ENCODE assay signal across 26 cellular contexts in genomic region chr9:131292937-131293336, GRCh38. TPM values are rescaled to one million over a fixed set of nuclear protein-coding genes. Genes with fewer than 3 reads are reported as not detected.
DNase-seq lines count a peak whose midpoint lies in the region; ATAC-seq, FAIRE-seq and TF ChIP-seq lines count a peak whose summit lies in the region.
"Had no signal": no experiment of that assay in that cellular context is flagged by ENCODE, and none has a peak within 500 bp of the region (broad histone marks: within the 10 kb centered on the region; RNA-seq: fewer than 3 reads in every experiment).

No MANE protein-coding gene starts in this region.

- H2BK120ac ChIP-seq in neuronal stem cell (ENCODE audit: low read depth, low read length): no peak overlapping the region

- POLR2A ChIA-PET in HepG2 (lab: Yijun Ruan, JAX): no interaction called here

- H3K36me3 ChIP-seq in heart left ventricle (peaks cover 0 to 24% (median 0%) of the 10 kb centered on the region in 9 donors), HepG2 (replicated peaks in 1 of 2; ENCODE audit: control insufficient read depth in 1 of 2, insufficient read depth in 2 of 2, low read length in 2 of 2) (no peaks in the 10 kb centered on the region), right lobe of liver (no peaks in the 10 kb centered on the region), neuronal stem cell (replicated peaks in 1 of 2; ENCODE audit: control insufficient read depth in 2 of 2, insufficient read depth in 2 of 2, low read length in 2 of 2) (no peaks in the 10 kb centered on the region), skeletal muscle tissue (ENCODE audit: control insufficient read depth in 3 of 3, insufficient read depth in 3 of 3, low read length in 3 of 3) (peaks cover 27 to 30% (median 28%) of the 10 kb centered on the region in 3 donors)

- H3K27ac ChIP-seq in heart left ventricle (peak overlapping the region in 10 of 12 donors; percentile 11 to 98 (median 75)), HepG2 (ENCODE audit: extremely low read length, insufficient read depth, low read length) (no peak overlapping the region), right lobe of liver (no peak overlapping the region), neuronal stem cell (replicated peaks; ENCODE audit: low read length) (no peak overlapping the region), skeletal muscle tissue (ENCODE audit: low read depth, low read length) (peak overlapping the region; percentile 4)
- H3K27ac ChIP-seq: A549; BLaER1 treated with 17β-estradiol and CSF1 and Interleukin-3, amounts not matched to agents 10 nM and 100 nM; GM23248 had no signal

- ATAC-seq in heart left ventricle (no peak), left ventricle myocardium superior (no peak), HepG2 (no peak), right lobe of liver (no peak), HG03280 (IDR thresholded peaks at IDR 0.05; ENCODE audit: unreplicated experiment) (no peak), GM18520 (IDR thresholded peaks at IDR 0.05; ENCODE audit: unreplicated experiment) (no peak)
- ATAC-seq: A549, GM12878 had no signal

- DNase-seq in heart left ventricle (no peak), left ventricle myocardium superior (no peak), HepG2 (ENCODE audit: low spot score) (no peak), right lobe of liver (no peak), neuronal stem cell (ENCODE audit: low spot score) (no peak)
- DNase-seq: 8988T; ACHN; AML-193; BE2C; CD4-positive, alpha-beta T cell; CD8-positive, alpha-beta memory T cell; DMS 273 treated with DMSO at 0.1 percent for 48 hours; DMS79; EL; GDM1; GM23248; H7; HCEC 1CT had no signal

- H2AFZ ChIP-seq in HepG2 (ENCODE audit: low read length) (no peak overlapping the region), neuronal stem cell (ENCODE audit: low read length) (no peak overlapping the region)
- H2AFZ ChIP-seq: GM23248 had no signal

- no peak for FAIRE-seq in HepG2 (lab: Jason Lieb, UNC)
- FAIRE-seq: A549, D721Med, GM12878, H1 had no signal

- no peak overlapping the region for H3K23ac ChIP-seq in neuronal stem cell (ENCODE audit: low read depth, low read length, poor library complexity)

- H3K18ac ChIP-seq in neuronal stem cell (ENCODE audit: low read length): no peak overlapping the region

- H4K20me1 ChIP-seq in HepG2 (ENCODE audit: insufficient read depth, low read length): no peaks in the 10 kb centered on the region

- TF ChIP-seq RAD21 in HepG2 (CRISPR knock-in tag; IDR thresholded peaks at IDR 0.05): no peak

- intact Hi-C loops in heart left ventricle (cut with DNase I): loop anchor here in 2 of 10 donors (5.0 kb wide), 1 partner anchor 39 kb away; no protein-coding TSS in a partner anchor
- intact Hi-C loops in left ventricle myocardium superior (cut with micrococcal nuclease): no loop called here
- intact Hi-C loops in HepG2 (cut with micrococcal nuclease; ENCODE audit: unreplicated experiment): no loop called here
- intact Hi-C loops in right lobe of liver (cut with DNase I): no loop called here

- H3K79me1 ChIP-seq in neuronal stem cell (ENCODE audit: low read depth, low read length): peaks cover 4% of the 10 kb centered on the region

- H3K27me3 ChIP-seq in heart left ventricle (no peaks in the 10 kb centered on the region), HepG2 (ENCODE audit: control insufficient read depth in 1 of 2, insufficient read depth in 2 of 2, low read length in 2 of 2) (peaks cover 4 to 12% of the 10 kb centered on the region in 2 experiments; a peak in 4 of 5 replicates), right lobe of liver (no peaks in the 10 kb centered on the region), neuronal stem cell (ENCODE audit: control insufficient read depth in 3 of 3, insufficient read depth in 3 of 3, low read depth in 1 of 3, low read length in 3 of 3) (no peaks in the 10 kb centered on the region), skeletal muscle tissue (ENCODE audit: control insufficient read depth in 3 of 3, insufficient read depth in 3 of 3, low read length in 3 of 3) (no peaks in the 10 kb centered on the region)
- H3K27me3 ChIP-seq: BE2C; BLaER1 treated with 17β-estradiol and CSF1 and Interleukin-3, amounts not matched to agents 10 nM and 100 nM had no signal

- H4K8ac ChIP-seq in neuronal stem cell (ENCODE audit: low read depth, low read length): no peak overlapping the region

- no peak overlapping the region for H3K4ac ChIP-seq in neuronal stem cell (ENCODE audit: low read length)

- H4K91ac ChIP-seq in neuronal stem cell (ENCODE audit: low read depth, low read length, poor library complexity): no peak overlapping the region

- H3K9me3 ChIP-seq in heart left ventricle (no peaks in the 10 kb centered on the region), HepG2 (ENCODE audit: low read length) (no peaks in the 10 kb centered on the region), right lobe of liver (no peaks in the 10 kb centered on the region), neuronal stem cell (replicated peaks in 1 of 2; ENCODE audit: control insufficient read depth in 2 of 2, insufficient read depth in 1 of 2, low read depth in 1 of 2, low read length in 2 of 2) (no peaks in the 10 kb centered on the region), skeletal muscle tissue (ENCODE audit: control insufficient read depth in 3 of 3, low read length in 3 of 3) (no peaks in the 10 kb centered on the region)
- H3K9me3 ChIP-seq: A549; BE2C; BLaER1 treated with 17β-estradiol and CSF1 and Interleukin-3, amounts not matched to agents 10 nM and 100 nM had no signal

- H3K79me2 ChIP-seq in HepG2 (ENCODE audit: insufficient read depth, low read length): no peaks in the 10 kb centered on the region

- peak overlapping the region; percentile 57 for H2AK5ac ChIP-seq in neuronal stem cell (ENCODE audit: low read depth, low read length)

- no peak overlapping the region for H2BK12ac ChIP-seq in neuronal stem cell (ENCODE audit: low read length)

- 74 to 89% (median 81%) methylated on average over 10 of the region's 10 CpGs for WGBS in heart left ventricle, 4 donors
- WGBS in HepG2 (ENCODE audit: low lambda C conversion rate): 75% methylated on average over 8 of the region's 10 CpGs
- WGBS in right lobe of liver (ENCODE audit: insufficient coverage, low coverage, low lambda C conversion rate, missing lambda C conversion rate): 82% methylated on average over 4 of the region's 10 CpGs
- WGBS in neuronal stem cell (ENCODE audit: extremely low coverage in 2 of 2, insufficient read length in 2 of 2, insufficient replicate concordance in 1 of 2), 2 donors: no CpG with 5 or more reads among the region's 10 CpGs

- CTCF ChIA-PET in HepG2 (lab: Yijun Ruan, JAX; ENCODE audit: low intra/inter-chr PET ratio, low total read pairs): no interaction called here

- H2BK5ac ChIP-seq in neuronal stem cell (ENCODE audit: low read length): no peak overlapping the region

- no peak for TF ChIP-seq POLR2A in heart left ventricle (IDR thresholded peaks at IDR 0.05)
- TF ChIP-seq POLR2A in HepG2 (IDR thresholded peaks at IDR 0.05; ENCODE audit: insufficient read depth in 1 of 2, low read depth in 2 of 2, low read length in 2 of 2): no peak
- TF ChIP-seq POLR2A in right lobe of liver (IDR thresholded peaks at IDR 0.05): no peak

- no TSS peak for BruUV-seq in HepG2 (replicated peaks; lab: Mats Ljungman, UMichigan)

- TF ChIP-seq CTCF in heart left ventricle (IDR thresholded peaks at IDR 0.05) (no peak), HepG2 (CRISPR knock-in tag; IDR thresholded peaks at IDR 0.05) (no peak), right lobe of liver (IDR thresholded peaks at IDR 0.05) (no peak)

- no peak overlapping the region for H3K9ac ChIP-seq in HepG2 (ENCODE audit: insufficient read depth, low read depth, low read length)
- no peak overlapping the region for H3K9ac ChIP-seq in neuronal stem cell (ENCODE audit: low read depth, low read length, poor library complexity)
- H3K9ac ChIP-seq in skeletal muscle tissue (ENCODE audit: low read depth in 1 of 3, low read length in 3 of 3): peak overlapping the region; percentile 40 to 99 (median 47)
- H3K9ac ChIP-seq: BLaER1 treated with 17β-estradiol and CSF1 and Interleukin-3, amounts not matched to agents 10 nM and 100 nM; GM23248 had no signal

- in situ Hi-C loops in HepG2 (cut with HindIII; ENCODE audit: extremely low pct_ligation_motif_present, low pct_unique_long_range_greater_than_20kb): no loop called here

- H3K4me1 ChIP-seq in heart left ventricle: peaks cover 0 to 87% (median 40%) of the 10 kb centered on the region in 12 donors
- H3K4me1 ChIP-seq in HepG2 (ENCODE audit: insufficient read depth, low read length): peaks cover 30% of the 10 kb centered on the region
- H3K4me1 ChIP-seq in right lobe of liver: no peaks in the 10 kb centered on the region
- H3K4me1 ChIP-seq in neuronal stem cell (ENCODE audit: control insufficient read depth in 2 of 2, insufficient read depth in 1 of 2, low read depth in 1 of 2, low read length in 2 of 2): peaks cover 12 to 15% of the 10 kb centered on the region in 2 donors
- H3K4me1 ChIP-seq in skeletal muscle tissue (ENCODE audit: control insufficient read depth in 3 of 3, insufficient read depth in 3 of 3, low read length in 3 of 3): peaks cover 62 to 82% (median 81%) of the 10 kb centered on the region in 3 donors
- H3K4me1 ChIP-seq: A549 had no signal

- H3K4me3 ChIP-seq in heart left ventricle: peak overlapping the region in 4 of 12 donors; percentile 11 to 81 (median 44)
- no peak overlapping the region for H3K4me3 ChIP-seq in HepG2 (replicated peaks in 1 of 3; ENCODE audit: insufficient read depth in 1 of 3, low read depth in 2 of 3, low read length in 3 of 3)
- H3K4me3 ChIP-seq in right lobe of liver: no peak overlapping the region
- no peak overlapping the region for H3K4me3 ChIP-seq in neuronal stem cell (ENCODE audit: low read length in 2 of 2)
- H3K4me3 ChIP-seq in skeletal muscle tissue (ENCODE audit: low read length in 3 of 3): peak overlapping the region; percentile 10 to 69 (median 45)
- H3K4me3 ChIP-seq: A549; BLaER1 treated with 17β-estradiol and CSF1 and Interleukin-3, amounts not matched to agents 10 nM and 100 nM; GM12878; GM23248 had no signal

- H2BK15ac ChIP-seq in neuronal stem cell (ENCODE audit: low read length): no peak overlapping the region

- no peak overlapping the region for H3K14ac ChIP-seq in neuronal stem cell (ENCODE audit: low read length)

- H3K4me2 ChIP-seq in HepG2 (ENCODE audit: low read depth, low read length): no peak overlapping the region
- H3K4me2 ChIP-seq in neuronal stem cell (ENCODE audit: insufficient read depth, low read length, poor library complexity, severe bottlenecking): no peak overlapping the region
- H3K4me2 ChIP-seq: A549 had no signal

- TF ChIP-seq EP300 in HepG2 (IDR thresholded peaks at IDR 0.05; ENCODE audit: low read depth in 2 of 2, low read length in 2 of 2): no peak
- no peak for TF ChIP-seq EP300 in HepG2 (CRISPR knock-in tag; IDR thresholded peaks at IDR 0.05; ENCODE audit: borderline replicate concordance)

RNA-seq across cellular contexts. Expression of gene PLPP7, which starts 3.4 kb away (rescaled TPM):
- total RNA-seq in heart left ventricle (100 to 1,000 TPM in 6 of 9 donors, 10 to 100 TPM in 3; 78.8 to 293 (median 109) TPM), left ventricle myocardium superior (127 TPM), HepG2 (2016; rRNA removed; fragmentation: Illumina TruSeq; extraction: Trizol) (0.66 and 1.2 TPM in 2 replicates), right lobe of liver (under 1 TPM in 5 of 6 experiments, not detected in 1; 0.11 to 0.43 (median 0.22) TPM), skeletal muscle tissue (34.4 TPM)
- polyA plus RNA-seq in heart left ventricle (100 to 1,000 TPM in 1 of 2 donors, 10 to 100 TPM in 1; 56.1 to 166 TPM), HepG2 (2011; rRNA removed) (0.33 and 0.67 TPM in 2 replicates)
- total RNA-seq in HepG2 (2016; cell fraction: cytosol; rRNA removed; fragmentation: Illumina TruSeq; extraction: Trizol; ENCODE audit: low read depth): 1.1 TPM in 2 replicates
- total RNA-seq in HepG2 (2016; cell fraction: insoluble cytoplasmic fraction; rRNA removed; fragmentation: Illumina TruSeq; extraction: Trizol): 0.85 and 1.0 TPM in 2 replicates
- 1.7 TPM in 2 replicates for total RNA-seq in HepG2 (2016; cell fraction: membrane; rRNA removed; fragmentation: Illumina TruSeq; extraction: Trizol)
- 0.28 and 1.4 TPM in 2 replicates for total RNA-seq in HepG2 (2016; cell fraction: nucleus; rRNA removed; fragmentation: Illumina TruSeq; extraction: Trizol)
- 0.47 and 1.0 TPM in 2 replicates for polyA plus RNA-seq in HepG2 (2011; cell fraction: cytosol; rRNA removed)
- polyA plus RNA-seq in HepG2 (2011; cell fraction: nucleus; rRNA removed): 0.66 and 0.87 TPM in 2 replicates
- 0.69 and 0.78 TPM in 2 replicates for polyA plus RNA-seq in HepG2 (2012)
- 1.2 and 1.6 TPM in 2 replicates for polyA plus RNA-seq in HepG2 (2016; cell fraction: cytosol; fragmentation: Illumina TruSeq; extraction: Trizol; ENCODE audit: low read depth)
- 0.74 and 0.82 TPM in 2 replicates for polyA plus RNA-seq in HepG2 (2016; cell fraction: insoluble cytoplasmic fraction; fragmentation: Illumina TruSeq; extraction: Trizol; ENCODE audit: low read depth)
- 1.7 TPM in 2 replicates for polyA plus RNA-seq in HepG2 (2016; cell fraction: membrane; fragmentation: Illumina TruSeq; extraction: Trizol; ENCODE audit: low read depth)
- 0.56 and 0.57 TPM in 2 replicates for polyA plus RNA-seq in HepG2 (2016; cell fraction: nucleus; fragmentation: Illumina TruSeq; extraction: Trizol; ENCODE audit: insufficient read depth, low read depth)
- 0.16 and 1.9 TPM in 2 replicates for polyA minus RNA-seq in HepG2 (2011; rRNA and poly(A)+ RNA removed; ENCODE audit: low replicate concordance)
- 0.70 and 0.79 TPM in 2 replicates for polyA minus RNA-seq in HepG2 (2011; cell fraction: cytosol; rRNA and poly(A)+ RNA removed)
- polyA minus RNA-seq in HepG2 (2011; cell fraction: nucleus; rRNA and poly(A)+ RNA removed): 0.52 and 1.1 TPM in 2 replicates
- 4.2 TPM for polyA plus RNA-seq in neuronal stem cell (2013, experiment 1 of 2)
- polyA plus RNA-seq in neuronal stem cell (2013, experiment 2 of 2): 4.1 TPM
- total RNA-seq: CD8-positive, alpha-beta memory T cell had no signal
- polyA plus RNA-seq: CD8-positive, alpha-beta memory T cell had no signal

RNA-seq across cellular contexts. Expression of gene FAM78A, which starts 16.6 kb away (rescaled TPM):
- total RNA-seq in heart left ventricle: 10 to 100 TPM; 24.8 to 36.0 (median 33.4) TPM
- 10 to 100 TPM; 13.6 to 37.9 TPM for polyA plus RNA-seq in heart left ventricle
- total RNA-seq in left ventricle myocardium superior: 69.1 TPM
- total RNA-seq in HepG2 (2016; rRNA removed; fragmentation: Illumina TruSeq; extraction: Trizol): 0.14 and 0.18 TPM in 2 replicates
- total RNA-seq in HepG2 (2016; cell fraction: cytosol; rRNA removed; fragmentation: Illumina TruSeq; extraction: Trizol; ENCODE audit: low read depth): not detected in 2 replicates
- 0.15 and 0.26 TPM in 2 replicates for total RNA-seq in HepG2 (2016; cell fraction: insoluble cytoplasmic fraction; rRNA removed; fragmentation: Illumina TruSeq; extraction: Trizol)
- 0.15 TPM in 1 of 2 replicates, not detected in the other for total RNA-seq in HepG2 (2016; cell fraction: membrane; rRNA removed; fragmentation: Illumina TruSeq; extraction: Trizol)
- 0.50 and 0.68 TPM in 2 replicates for total RNA-seq in HepG2 (2016; cell fraction: nucleus; rRNA removed; fragmentation: Illumina TruSeq; extraction: Trizol)
- 0.51 and 0.62 TPM in 2 replicates for polyA plus RNA-seq in HepG2 (2011; rRNA removed)
- polyA plus RNA-seq in HepG2 (2011; cell fraction: cytosol; rRNA removed): 0.37 and 0.43 TPM in 2 replicates
- 0.63 and 0.69 TPM in 2 replicates for polyA plus RNA-seq in HepG2 (2011; cell fraction: nucleus; rRNA removed)
- 0.25 and 0.30 TPM in 2 replicates for polyA plus RNA-seq in HepG2 (2012)
- 0.03 and 0.11 TPM in 2 replicates for polyA plus RNA-seq in HepG2 (2016; cell fraction: cytosol; fragmentation: Illumina TruSeq; extraction: Trizol; ENCODE audit: low read depth)
- polyA plus RNA-seq in HepG2 (2016; cell fraction: insoluble cytoplasmic fraction; fragmentation: Illumina TruSeq; extraction: Trizol; ENCODE audit: low read depth): 0.12 and 0.21 TPM in 2 replicates
- polyA plus RNA-seq in HepG2 (2016; cell fraction: membrane; fragmentation: Illumina TruSeq; extraction: Trizol; ENCODE audit: low read depth): 0.07 and 0.10 TPM in 2 replicates
- polyA plus RNA-seq in HepG2 (2016; cell fraction: nucleus; fragmentation: Illumina TruSeq; extraction: Trizol; ENCODE audit: insufficient read depth, low read depth): 0.11 and 0.22 TPM in 2 replicates
- polyA minus RNA-seq in HepG2 (2011; rRNA and poly(A)+ RNA removed; ENCODE audit: low replicate concordance): 0.62 and 23.9 TPM in 2 replicates
- polyA minus RNA-seq in HepG2 (2011; cell fraction: cytosol; rRNA and poly(A)+ RNA removed): 0.26 and 0.49 TPM in 2 replicates
- polyA minus RNA-seq in HepG2 (2011; cell fraction: nucleus; rRNA and poly(A)+ RNA removed): 0.12 and 0.13 TPM in 2 replicates
- total RNA-seq in right lobe of liver: 1 to 10 TPM in 4 of 6 experiments, under 1 TPM in 2; 0.92 to 2.4 (median 1.6) TPM
- 2.7 TPM for polyA plus RNA-seq in neuronal stem cell (2013, experiment 1 of 2)
- polyA plus RNA-seq in neuronal stem cell (2013, experiment 2 of 2): 2.5 TPM
- 14.6 TPM for total RNA-seq in skeletal muscle tissue

Comparison
In these comparisons a context has a peak if more than half of its experiments do, and no peak if none do; other contexts are left out.
1. H3K27ac ChIP-seq: peak in heart left ventricle (10 of 12) and skeletal muscle tissue (single experiment); none in HepG2 (single experiment), right lobe of liver (0 of 3) and neuronal stem cell (single experiment).
2. H3K4me3 ChIP-seq: peak in skeletal muscle tissue (3 of 3); none in HepG2 (0 of 3), right lobe of liver (0 of 3) and neuronal stem cell (0 of 2).
3. H3K9ac ChIP-seq: peak in skeletal muscle tissue (3 of 3); none in HepG2 (single experiment) and neuronal stem cell (single experiment).
4. RNA of gene PLPP7, which starts 3.4 kb away (total RNA-seq): 127 TPM in left ventricle myocardium superior (single experiment), 78.8 to 293 TPM in heart left ventricle and 34.4 TPM in skeletal muscle tissue (single experiment); 0.28 to 1.7 TPM in HepG2 and 0.11 to 0.43 TPM in right lobe of liver; every median in the first group is over 10 times any median in the second.